Comparison of ENCODE assay signal across 15 cellular contexts in genomic region chr15:28936481-28936881, GRCh38. TPM values are rescaled to one million over a fixed set of nuclear protein-coding genes. Genes with fewer than 3 reads are reported as not detected.
DNase-seq lines count a peak whose midpoint lies in the region; ATAC-seq and TF ChIP-seq lines count a peak whose summit lies in the region.
"Had no signal": no experiment of that assay in that cellular context is flagged by ENCODE, and none has a peak within 500 bp of the region (broad histone marks: within the 10 kb centered on the region; RNA-seq: fewer than 3 reads in every experiment).

No MANE protein-coding gene starts in this region.

- H3K4me1 Mint-ChIP-seq in CD4-positive, CD25-positive, alpha-beta regulatory T cell: peaks cover 4 to 77% (median 17%) of the 10 kb centered on the region in 4 donors

- WGBS in neuronal stem cell (ENCODE audit: extremely low coverage in 2 of 2, insufficient read length in 2 of 2, insufficient replicate concordance in 1 of 2), 2 donors: no CpG with 5 or more reads among the region's 9 CpGs
- WGBS in SK-N-SH (ENCODE audit: low lambda C conversion rate): 87% methylated on average over 9 of the region's 9 CpGs

- no peak for TF ChIP-seq EP300 in SK-N-SH (IDR thresholded peaks at IDR 0.05; ENCODE audit: borderline replicate concordance in 1 of 2, low read depth in 1 of 2, low read length in 1 of 2)

- no peak overlapping the region for H3K4me3 ChIP-seq in CD4-positive, CD25-positive, alpha-beta regulatory T cell (ENCODE audit: low read depth, low read length)
- H3K4me3 ChIP-seq in HEK293 (ENCODE audit: low read depth, low read length): no peak overlapping the region
- H3K4me3 ChIP-seq in neuronal stem cell (ENCODE audit: low read length in 2 of 2): no peak overlapping the region
- no peak overlapping the region for H3K4me3 ChIP-seq in SK-N-SH (ENCODE audit: low read depth in 2 of 2, low read length in 1 of 2)
- H3K4me3 ChIP-seq: prostate gland had no signal

- H2BK5ac ChIP-seq in neuronal stem cell (ENCODE audit: low read length): no peak overlapping the region

- peak overlapping the region in 2 of 3 donors; percentile 65 to 79 for H3K27ac Mint-ChIP-seq in CD4-positive, CD25-positive, alpha-beta regulatory T cell

- H3K9me2 ChIP-seq in SK-N-SH: no peaks in the 10 kb centered on the region

- peaks cover 17% of the 10 kb centered on the region for H3K4me1 ChIP-seq in CD4-positive, CD25-positive, alpha-beta regulatory T cell (ENCODE audit: control insufficient read depth, insufficient read depth, low read length, poor library complexity, severe bottlenecking)
- H3K4me1 ChIP-seq in HEK293 (ENCODE audit: control insufficient read depth, insufficient read depth, low read length) (no peaks in the 10 kb centered on the region), neuronal stem cell (ENCODE audit: control insufficient read depth in 2 of 2, insufficient read depth in 1 of 2, low read depth in 1 of 2, low read length in 2 of 2) (no peaks in the 10 kb centered on the region), SK-N-SH (ENCODE audit: control insufficient read depth in 1 of 2, insufficient read depth in 2 of 2, low read depth in 1 of 2, low read length in 1 of 2) (peaks cover 0 to 24% of the 10 kb centered on the region in 2 experiments; a peak in 1 of 4 replicates)
- H3K4me1 ChIP-seq: prostate gland had no signal

- no peak overlapping the region for H3K4ac ChIP-seq in neuronal stem cell (ENCODE audit: low read length)

- H3K27me3 ChIP-seq in CD4-positive, CD25-positive, alpha-beta regulatory T cell (ENCODE audit: control insufficient read depth, insufficient read depth, low read length): no peaks in the 10 kb centered on the region
- H3K27me3 ChIP-seq in neuronal stem cell (ENCODE audit: control insufficient read depth in 3 of 3, insufficient read depth in 3 of 3, low read depth in 1 of 3, low read length in 3 of 3): no peaks in the 10 kb centered on the region
- H3K27me3 ChIP-seq in SK-N-SH (ENCODE audit: insufficient read depth): no peaks in the 10 kb centered on the region

- H3K4me2 ChIP-seq in neuronal stem cell (ENCODE audit: insufficient read depth, low read length, poor library complexity, severe bottlenecking) (no peak overlapping the region), SK-N-SH (no peak overlapping the region)

- no peaks in the 10 kb centered on the region for H3K79me2 ChIP-seq in SK-N-SH (ENCODE audit: insufficient read depth)

- H3K14ac ChIP-seq in neuronal stem cell (ENCODE audit: low read length): no peak overlapping the region

- H3K27me3 Mint-ChIP-seq in CD4-positive, CD25-positive, alpha-beta regulatory T cell: peaks cover 8% of the 10 kb centered on the region

- no peaks in the 10 kb centered on the region for H4K20me1 ChIP-seq in SK-N-SH (ENCODE audit: insufficient read depth)

- H2AFZ ChIP-seq in neuronal stem cell (ENCODE audit: low read length) (no peak overlapping the region), SK-N-SH (ENCODE audit: low read depth) (no peak overlapping the region)

- no peak for TF ChIP-seq CTCF in HEK293 (tag by site-specific recombination; IDR thresholded peaks at IDR 0.05)
- no peak for TF ChIP-seq CTCF in SK-N-SH (IDR thresholded peaks at IDR 0.05)

- peak overlapping the region; percentile 37 for H3K23ac ChIP-seq in neuronal stem cell (ENCODE audit: low read depth, low read length, poor library complexity)

- TF ChIP-seq RAD21 in SK-N-SH (IDR thresholded peaks at IDR 0.05; ENCODE audit: low read length): no peak

- no peak overlapping the region for H3K18ac ChIP-seq in neuronal stem cell (ENCODE audit: low read length)

- no peak overlapping the region for H4K91ac ChIP-seq in neuronal stem cell (ENCODE audit: low read depth, low read length, poor library complexity)

- no peak for DNase-seq in CD4-positive, CD25-positive, alpha-beta regulatory T cell
- DNase-seq in caudate nucleus (lab: John Stamatoyannopoulos, UW): peak in 7 of 61 donors; percentile 29 to 67 (median 48)
- DNase-seq in neuronal stem cell (ENCODE audit: low spot score): no peak
- DNase-seq in GM03348 (ENCODE audit: low spot score): no peak
- DNase-seq in SK-N-SH: no peak
- DNase-seq in GOT3 (lab: John Stamatoyannopoulos, UW): no peak
- DNase-seq: activated CD4-positive, alpha-beta T cell treated with anti-CD3 and anti-CD28 coated beads for 4 hours; KBM-7; NCI-H1105; NCI-H2171; NK-92 treated with Interleukin-12 subunit alpha and Interleukin-12 subunit beta, amount 100 ng/mL, for 24 hours; SHP77; T-helper 9 cell had no signal

- H3K79me1 ChIP-seq in neuronal stem cell (ENCODE audit: low read depth, low read length): peaks cover 3% of the 10 kb centered on the region

- CTCF ChIA-PET in HEK293 (lab: Yijun Ruan, JAX) (interaction anchor here (1.3 kb wide), 1 partner anchor 39 kb away, joined by 3 read pairs; no protein-coding TSS in a partner anchor), SK-N-SH (lab: Yijun Ruan, JAX) (interaction anchor here (0.9 to 1.2 kb wide), 3 partner anchors 16 to 24 kb away, joined by 3 read pairs; no protein-coding TSS in a partner anchor)

- POLR2A ChIA-PET in HEK293 (lab: Yijun Ruan, JAX) (no interaction called here), SK-N-SH (lab: Yijun Ruan, JAX) (no interaction called here)

- peak overlapping the region in 1 of 4 donors; percentile 17 for H3K4me3 Mint-ChIP-seq in CD4-positive, CD25-positive, alpha-beta regulatory T cell

- H2BK120ac ChIP-seq in neuronal stem cell (ENCODE audit: low read depth, low read length): no peak overlapping the region

- no peaks in the 10 kb centered on the region for H3K9me3 ChIP-seq in CD4-positive, CD25-positive, alpha-beta regulatory T cell (ENCODE audit: control insufficient read depth in 2 of 2, low read length in 2 of 2)
- H3K9me3 ChIP-seq in HEK293 (ENCODE audit: control insufficient read depth, insufficient read depth, low read depth, low read length) (no peaks in the 10 kb centered on the region), neuronal stem cell (replicated peaks in 1 of 2; ENCODE audit: control insufficient read depth in 2 of 2, insufficient read depth in 1 of 2, low read depth in 1 of 2, low read length in 2 of 2) (peaks cover 9 to 21% of the 10 kb centered on the region in 2 donors), SK-N-SH (no peaks in the 10 kb centered on the region)
- H3K9me3 ChIP-seq: prostate gland had no signal

- peaks cover 0 to 3% (median 0%) of the 10 kb centered on the region in 7 donors for H3K9me3 Mint-ChIP-seq in CD4-positive, CD25-positive, alpha-beta regulatory T cell

- H2BK15ac ChIP-seq in neuronal stem cell (ENCODE audit: low read length): no peak overlapping the region

- no peak overlapping the region for H3K27ac ChIP-seq in CD4-positive, CD25-positive, alpha-beta regulatory T cell (ENCODE audit: insufficient read depth, low read length, poor library complexity, severe bottlenecking)
- no peak overlapping the region for H3K27ac ChIP-seq in HEK293 (ENCODE audit: extremely low read depth, low read depth, low read length)
- peak overlapping the region; percentile 62 for H3K27ac ChIP-seq in caudate nucleus (ENCODE audit: low read depth, low read length)
- H3K27ac ChIP-seq in neuronal stem cell (replicated peaks; ENCODE audit: low read length): no peak overlapping the region
- no peak overlapping the region for H3K27ac ChIP-seq in SK-N-SH (ENCODE audit: low read depth in 2 of 2, low read length in 1 of 2)
- H3K27ac ChIP-seq: prostate gland had no signal

- no peak overlapping the region for H2BK12ac ChIP-seq in neuronal stem cell (ENCODE audit: low read length)

- H3K36me3 Mint-ChIP-seq in CD4-positive, CD25-positive, alpha-beta regulatory T cell: peaks cover 12% of the 10 kb centered on the region

- no peaks in the 10 kb centered on the region for H3K36me3 ChIP-seq in CD4-positive, CD25-positive, alpha-beta regulatory T cell (ENCODE audit: control insufficient read depth, insufficient read depth, low read length)
- H3K36me3 ChIP-seq in HEK293 (ENCODE audit: control insufficient read depth in 2 of 2, insufficient read depth in 1 of 2, low read length in 2 of 2) (no peaks in the 10 kb centered on the region), neuronal stem cell (replicated peaks in 1 of 2; ENCODE audit: control insufficient read depth in 2 of 2, insufficient read depth in 2 of 2, low read length in 2 of 2) (peaks cover 2 to 26% of the 10 kb centered on the region in 2 donors), SK-N-SH (replicated peaks in 1 of 2; ENCODE audit: control insufficient read depth in 1 of 2, insufficient read depth in 2 of 2, low read length in 1 of 2) (no peaks in the 10 kb centered on the region)
- H3K36me3 ChIP-seq: prostate gland had no signal

- no peaks in the 10 kb centered on the region for H3F3A ChIP-seq in SK-N-SH (replicated peaks; ENCODE audit: insufficient read depth)

- H2AK5ac ChIP-seq in neuronal stem cell (ENCODE audit: low read depth, low read length): no peak overlapping the region

- ATAC-seq in CD4-positive, CD25-positive, alpha-beta regulatory T cell (ENCODE audit: low read depth in 2 of 2): no peak

- H4K8ac ChIP-seq in neuronal stem cell (ENCODE audit: low read depth, low read length): no peak overlapping the region

- H3K9ac ChIP-seq in neuronal stem cell (ENCODE audit: low read depth, low read length, poor library complexity) (no peak overlapping the region), SK-N-SH (no peak overlapping the region)

TF ChIP-seq in HEK293, 187 proteins besides CTCF, POLR2A, EP300 and RAD21 (continues in another document):
- TF ChIP-seq ZIC2 (tag by site-specific recombination; IDR thresholded peaks at IDR 0.05): peak; percentile 44

TF ChIP-seq in SK-N-SH, 30 proteins besides CTCF, POLR2A, EP300 and RAD21:
- TF ChIP-seq MEF2A (IDR thresholded peaks at IDR 0.05; ENCODE audit: borderline replicate concordance, low read depth): no peak
- no peak for TF ChIP-seq JUND (IDR thresholded peaks at IDR 0.05)
- no peak for TF ChIP-seq CHD2 (IDR thresholded peaks at IDR 0.05; ENCODE audit: low read length, partially characterized antibody)
- TF ChIP-seq YY1 (IDR thresholded peaks at IDR 0.05; ENCODE audit: low read depth): no peak

RNA-seq across cellular contexts. Expression of gene APBA2, which starts 50.7 kb away (rescaled TPM):
- 13.9 TPM for total RNA-seq in CD4-positive, CD25-positive, alpha-beta regulatory T cell
- 10 to 100 TPM in 2 of 4 donors, 1 to 10 TPM in 2; 8.6 to 24.2 (median 15.5) TPM for polyA plus RNA-seq in CD4-positive, CD25-positive, alpha-beta regulatory T cell
- polyA plus RNA-seq in neuronal stem cell (2013, experiment 1 of 2): 30.6 TPM
- 29.0 TPM for polyA plus RNA-seq in neuronal stem cell (2013, experiment 2 of 2)
- 12.7 and 14.0 TPM in 2 replicates for polyA plus RNA-seq in SK-N-SH (2012; rRNA removed)
- 7.1 and 10.1 TPM in 2 replicates for polyA plus RNA-seq in SK-N-SH (2012; cell fraction: cytosol; rRNA removed)
- 25.3 and 26.2 TPM in 2 replicates for polyA plus RNA-seq in SK-N-SH (2012; cell fraction: nucleus; rRNA removed)
